18 cellular contexts compared by ENCODE assay signal in genomic region chr1:233389169-233389568, GRCh38.
"Had no signal": no experiment of that assay in that cellular context is flagged by ENCODE, and none has a peak within 500 bp of the region (broad histone marks: within the 10 kb centered on the region; RNA-seq: fewer than 3 reads in every experiment).

No MANE protein-coding gene starts in this region.

- H3K4me3 ChIP-seq: colonic mucosa, esophagus squamous epithelium, heart left ventricle, mucosa of descending colon, stomach, thoracic aorta, transverse colon had no signal

- DNase-seq: colonic mucosa; dermis blood vessel endothelial cell; esophagus squamous epithelium; heart left ventricle; hypothalamus; islet precursor cell; mammary epithelial cell; mucosa of descending colon; naive thymus-derived CD8-positive, alpha-beta T cell; right cardiac atrium; small intestine; stimulated activated CD4-positive, alpha-beta T cell treated with anti-CD3 and anti-CD28 coated beads, Interleukin-12 subunit alpha, Interleukin-12 subunit beta, amount 100 ng/mL, for 4 hours; stimulated activated naive CD4-positive, alpha-beta T cell; stomach; substantia nigra; transverse colon had no signal

- H3K4me1 ChIP-seq: colonic mucosa, stomach, transverse colon had no signal

- ATAC-seq: heart left ventricle; left lobe of liver; mucosa of descending colon; naive thymus-derived CD8-positive, alpha-beta T cell; right cardiac atrium had no signal

- H3K9me3 ChIP-seq: colonic mucosa, esophagus squamous epithelium, mucosa of descending colon, stomach, thoracic aorta, transverse colon had no signal

- H3K36me3 ChIP-seq: colonic mucosa, esophagus squamous epithelium, heart left ventricle, stomach, thoracic aorta, transverse colon had no signal

- H3K27me3 ChIP-seq: colonic mucosa had no signal

- H3K27ac ChIP-seq: colonic mucosa, esophagus squamous epithelium, heart left ventricle, stomach, thoracic aorta, transverse colon had no signal
